In the genomic region with DNA sequence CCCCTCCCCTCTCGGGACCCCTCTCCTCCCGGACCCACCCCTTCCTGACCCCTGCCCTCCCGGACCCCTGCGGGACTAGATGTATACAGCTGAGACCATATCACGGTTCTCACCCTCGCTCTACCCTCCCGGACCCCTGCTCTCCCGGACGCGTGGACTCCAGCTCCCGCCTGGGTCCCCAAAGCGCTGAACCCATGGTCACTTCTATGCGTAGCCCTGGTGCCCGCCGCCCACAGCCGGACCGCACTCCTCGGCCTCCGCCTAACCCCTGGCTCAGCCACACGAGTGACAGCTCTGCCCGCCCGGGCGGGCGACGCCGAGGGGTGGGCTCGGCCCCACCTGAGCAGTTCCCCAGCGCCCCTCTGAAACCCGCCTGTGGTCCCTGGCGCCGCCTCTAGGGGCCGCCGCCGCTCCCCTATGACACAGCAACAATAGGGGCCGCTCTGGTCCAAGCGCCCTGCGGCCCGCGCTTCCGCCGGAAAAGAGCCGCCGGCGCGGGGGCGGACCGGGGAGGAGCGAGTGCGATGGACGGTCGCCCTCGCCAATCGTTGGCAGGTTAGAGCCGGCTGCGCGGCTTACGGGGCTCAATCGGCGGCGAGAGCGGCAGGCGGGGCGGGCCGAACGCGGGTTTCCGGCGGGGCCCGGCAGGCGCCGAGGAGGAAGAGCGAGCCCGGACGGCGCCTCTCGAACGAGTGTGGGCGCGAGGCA, we compare ENCODE assay signal across 8 cellular contexts. TPM values are rescaled to one million over a fixed set of nuclear protein-coding genes. Genes with fewer than 3 reads are reported as not detected.
DNase-seq lines count a peak whose midpoint lies in the region; ATAC-seq and TF ChIP-seq lines count a peak whose summit lies in the region.

A gene with protein sequence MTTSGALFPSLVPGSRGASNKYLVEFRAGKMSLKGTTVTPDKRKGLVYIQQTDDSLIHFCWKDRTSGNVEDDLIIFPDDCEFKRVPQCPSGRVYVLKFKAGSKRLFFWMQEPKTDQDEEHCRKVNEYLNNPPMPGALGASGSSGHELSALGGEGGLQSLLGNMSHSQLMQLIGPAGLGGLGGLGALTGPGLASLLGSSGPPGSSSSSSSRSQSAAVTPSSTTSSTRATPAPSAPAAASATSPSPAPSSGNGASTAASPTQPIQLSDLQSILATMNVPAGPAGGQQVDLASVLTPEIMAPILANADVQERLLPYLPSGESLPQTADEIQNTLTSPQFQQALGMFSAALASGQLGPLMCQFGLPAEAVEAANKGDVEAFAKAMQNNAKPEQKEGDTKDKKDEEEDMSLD (plus strand): TSS at position 657 of the 708 bp plus-strand sequence. CDS start 572 bp downstream, outside the sequence.

- peak; percentile 85 for TF ChIP-seq CTCF in kidney epithelial cell (IDR thresholded peaks at IDR 0.05; ENCODE audit: insufficient read depth, low read length, poor library complexity, severe bottlenecking)

- DNase-seq in Ammon's horn (ENCODE audit: low spot score) (peak; percentile 96), NCI-H460 (ENCODE audit: extremely low read depth, low read depth) (peak; percentile 95), cerebellum (ENCODE audit: low spot score) (peak; percentile 99), kidney epithelial cell (ENCODE audit: low read depth) (peak; percentile 61)
- peak; percentile 95 for DNase-seq in activated CD4-positive, alpha-beta T cell treated with anti-CD3 and anti-CD28 coated beads for 1 hour
- peak; percentile 91 to 95 for DNase-seq in stimulated activated CD4-positive, alpha-beta T cell treated with anti-CD3 and anti-CD28 coated beads, Interleukin-15, amount 100 ng/mL, for 48 hours (ENCODE audit: low read depth in 2 of 2)

- H3K4me3 ChIP-seq in kidney epithelial cell (ENCODE audit: low read depth, low read length), result peak within 1 kb of the TSS; percentile 79

- no peaks in the 10 kb centered on the region for H3K27me3 ChIP-seq in kidney epithelial cell (ENCODE audit: control insufficient read depth, insufficient read depth, low read length)

- H3K36me3 ChIP-seq in kidney epithelial cell (ENCODE audit: control insufficient read depth, insufficient read depth, low read length), result peaks cover 6% of the 10 kb centered on the region

- ATAC-seq in GM19043 (IDR thresholded peaks at IDR 0.05; ENCODE audit: low read depth, unreplicated experiment), result peak; percentile 81
- peak; percentile 79 for ATAC-seq in HG03378 (IDR thresholded peaks at IDR 0.05; ENCODE audit: unreplicated experiment)

RNA-seq across cellular contexts. Expression of the gene that starts here (rescaled TPM):
- total RNA-seq in NCI-H460 (2014; rRNA removed; shearing (Covaris generic)), result 142 and 176 TPM in 2 replicates
- 281 and 296 TPM in 2 replicates for polyA plus RNA-seq in NCI-H460 (2014; cell fraction: nucleus; rRNA removed)
- total RNA-seq in cerebellum (21.6 TPM), kidney epithelial cell (193 and 216 TPM in 2 replicates)

Comparison
In these comparisons a context has a peak if more than half of its experiments do, and no peak if none do; other contexts are left out.
1. Peak in every context shown above with its lines: DNase-seq, ATAC-seq and H3K4me3 ChIP-seq.